8 cellular contexts compared by ENCODE assay signal in genomic region chr3:172666873-172667694, GRCh38. TPM values are rescaled to one million over a fixed set of nuclear protein-coding genes. Genes with fewer than 3 reads are reported as not detected.
DNase-seq lines count a peak whose midpoint lies in the region; ATAC-seq lines count a peak whose summit lies in the region.

No MANE protein-coding gene starts in this region.

- H3K27me3 Mint-ChIP-seq in central memory CD8-positive, alpha-beta T cell = no peaks in the 10 kb centered on the region

- peak overlapping the region; percentile 42 for H3K4me3 Mint-ChIP-seq in central memory CD8-positive, alpha-beta T cell

- H3K4me1 Mint-ChIP-seq in central memory CD8-positive, alpha-beta T cell = peaks cover 36% of the 10 kb centered on the region

- peak overlapping the region; percentile 32 for H3K27ac Mint-ChIP-seq in central memory CD8-positive, alpha-beta T cell (ENCODE audit: low read depth)

- no peaks in the 10 kb centered on the region for H3K9me3 Mint-ChIP-seq in central memory CD8-positive, alpha-beta T cell

- peaks cover 3% of the 10 kb centered on the region for H3K36me3 Mint-ChIP-seq in central memory CD8-positive, alpha-beta T cell (ENCODE audit: insufficient read depth)

- peak; percentile 88 for ATAC-seq in GM19328 (IDR thresholded peaks at IDR 0.05; ENCODE audit: unreplicated experiment)
- ATAC-seq in HG03378 (IDR thresholded peaks at IDR 0.05; ENCODE audit: unreplicated experiment) = peak; percentile 99
- ATAC-seq in activated CD4-positive, CD25-positive, alpha-beta regulatory T cell treated with anti-CD3 and anti-CD28 coated beads, Interleukin-2, amount 50 U/mL, for 24 hours = peak; percentile 65 to 78
- peak; percentile 90 for ATAC-seq in central memory CD8-positive, alpha-beta T cell (replicated peaks; ENCODE audit: extremely low read depth, poor library complexity, severe bottlenecking)
- ATAC-seq in left lobe of liver = peak; percentile 100

- DNase-seq in CD1c-positive myeloid dendritic cell (ENCODE audit: extremely low spot score) (peak; percentile 87), NCI-H460 (ENCODE audit: extremely low read depth, low read depth) (peak; percentile 80), left lobe of liver (ENCODE audit: low spot score) (peak; percentile 78)
- peak; percentile 69 to 73 for DNase-seq in central memory CD8-positive, alpha-beta T cell (ENCODE audit: low spot score in 2 of 2)
- peak; percentile 62 to 73 (median 64) for DNase-seq in stimulated activated CD4-positive, alpha-beta T cell treated with anti-CD3 and anti-CD28 coated beads, TNF-alpha, amount 100 ng/mL, for 24 hours (ENCODE audit: low read depth in 3 of 3)

RNA-seq across cellular contexts. Expression of gene NCEH1, which starts 43.8 kb away (rescaled TPM):
- total RNA-seq in NCI-H460 (2014; rRNA removed; shearing (Covaris generic)) = 45.0 and 50.2 TPM in 2 replicates
- 20.9 and 29.6 TPM in 2 replicates for polyA plus RNA-seq in NCI-H460 (2014; cell fraction: nucleus; rRNA removed)
- total RNA-seq in left lobe of liver = 1.9 TPM

Comparison
In these comparisons a context has a peak if more than half of its experiments do, and no peak if none do; other contexts are left out.
1. Peak in every context shown above with its lines: DNase-seq and ATAC-seq.
2. RNA of gene NCEH1, which starts 43.8 kb away (total RNA-seq): 45.0 to 50.2 TPM in NCI-H460; 1.9 TPM in left lobe of liver (single experiment); every median in the first group is over 10 times any median in the second.